ENCODE assay signal across 8 cellular contexts in the genomic region with DNA sequence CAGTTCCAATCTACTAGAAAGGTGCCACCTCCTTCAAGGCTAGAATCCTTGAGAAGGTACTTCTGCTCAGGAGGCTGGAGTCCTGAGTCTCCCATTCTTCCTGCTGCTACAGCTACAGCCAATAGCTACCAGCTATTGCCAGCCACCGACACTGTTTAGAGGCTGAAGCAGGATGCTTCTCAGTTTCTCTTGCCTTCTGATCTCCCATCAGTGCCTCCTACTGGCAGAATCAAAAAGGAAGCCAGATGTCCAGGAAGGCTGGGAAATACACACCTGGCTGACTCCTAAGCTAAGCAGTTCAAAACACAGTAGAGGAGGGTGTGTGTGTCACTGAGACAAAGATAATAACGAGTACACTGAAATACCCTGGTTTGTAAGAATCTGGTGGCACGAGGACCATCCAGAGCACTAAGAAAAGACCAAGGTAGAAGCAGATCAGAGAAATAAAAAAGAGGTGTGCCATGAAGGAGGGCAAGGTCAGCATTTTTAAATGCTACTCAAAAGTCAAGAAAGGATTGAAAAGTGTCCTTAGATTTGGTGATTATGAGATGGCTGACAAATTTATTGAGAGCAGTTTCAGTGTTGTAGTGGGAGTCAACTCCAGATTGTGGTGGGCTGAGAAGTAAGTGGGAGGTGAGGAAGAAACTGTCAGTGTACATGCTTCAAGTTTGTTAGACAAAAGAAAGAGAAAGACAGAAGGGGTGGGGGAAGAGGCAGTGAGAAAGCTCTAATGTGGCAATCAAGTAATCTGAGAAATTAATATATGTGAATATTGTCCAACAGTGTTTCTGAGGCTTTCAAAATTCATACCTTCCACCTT. TPM values are rescaled to one million over a fixed set of nuclear protein-coding genes. Genes with fewer than 3 reads are reported as not detected.
DNase-seq lines count a peak whose midpoint lies in the region; ATAC-seq and TF ChIP-seq lines count a peak whose summit lies in the region.

No MANE protein-coding gene starts in this region.

- CTCF ChIA-PET in Calu3 (lab: Charles Lee) (interaction anchor here (0.6 to 6.8 kb wide), 13 partner anchors 8 to 612 kb away, joined by 3 to 110 read pairs (median 4); a partner anchor contains a TSS), HEK293T (lab: Yijun Ruan, JAX) (interaction anchor here (0.6 to 3.9 kb wide), 13 partner anchors 9 to 321 kb away, joined by 3 to 37 read pairs (median 5); a partner anchor contains a TSS)

- no peak overlapping the region for H3K23ac ChIP-seq in mesendoderm (ENCODE audit: low read length)

- no peaks in the 10 kb centered on the region for H3K9me3 Mint-ChIP-seq in Calu3 (ENCODE audit: low read depth, unreplicated experiment)
- H3K9me3 Mint-ChIP-seq in activated naive CD8-positive, alpha-beta T cell treated with anti-CD3 and anti-CD28 coated beads for 36 hours = no peaks in the 10 kb centered on the region

- no peak overlapping the region for H3K18ac ChIP-seq in mesendoderm (ENCODE audit: low read length)

- no peak overlapping the region for H3K4me2 ChIP-seq in mesendoderm (ENCODE audit: low read length)

- no peak overlapping the region for H3K4ac ChIP-seq in mesendoderm (ENCODE audit: low read depth, low read length)

- no peak overlapping the region for H3K4me3 Mint-ChIP-seq in Calu3 (ENCODE audit: low read depth, unreplicated experiment)
- peak overlapping the region; percentile 4 for H3K4me3 Mint-ChIP-seq in activated naive CD8-positive, alpha-beta T cell treated with anti-CD3 and anti-CD28 coated beads for 36 hours

- no peaks in the 10 kb centered on the region for H3K27me3 Mint-ChIP-seq in Calu3 (ENCODE audit: unreplicated experiment)
- no peaks in the 10 kb centered on the region for H3K27me3 Mint-ChIP-seq in activated naive CD8-positive, alpha-beta T cell treated with anti-CD3 and anti-CD28 coated beads for 36 hours

- intact Hi-C loops in Calu3 (cut with micrococcal nuclease; ENCODE audit: unreplicated experiment) = no loop called here

- no peaks in the 10 kb centered on the region for H3K79me2 ChIP-seq in mesendoderm (ENCODE audit: control insufficient read depth, insufficient read depth, low read length)

- no peaks in the 10 kb centered on the region for H3K27me3 ChIP-seq in mesendoderm (ENCODE audit: insufficient read depth, low read length, poor library complexity)

- ATAC-seq in HG03565 (IDR thresholded peaks at IDR 0.05; ENCODE audit: unreplicated experiment) (no peak), GM19035 (IDR thresholded peaks at IDR 0.05; ENCODE audit: unreplicated experiment) (no peak)

- H4K5ac ChIP-seq in mesendoderm (ENCODE audit: low read length) = no peak overlapping the region

- no peaks in the 10 kb centered on the region for H3K79me1 ChIP-seq in mesendoderm (ENCODE audit: low read length)

- H2BK5ac ChIP-seq in mesendoderm (ENCODE audit: low read length) = no peak overlapping the region

- no TSS peak for BruUV-seq in Calu3 (replicated peaks; lab: Mats Ljungman, UMichigan)

- no peak overlapping the region for H2BK120ac ChIP-seq in mesendoderm (ENCODE audit: low read depth, low read length)

- H3K4me3 ChIP-seq in mesendoderm (ENCODE audit: low read length) = no peak overlapping the region

- H3K9ac ChIP-seq in mesendoderm (ENCODE audit: low read length) = no peak overlapping the region

- peaks cover 43% of the 10 kb centered on the region for H3K4me1 Mint-ChIP-seq in Calu3 (ENCODE audit: low read depth, unreplicated experiment)
- peaks cover 59% of the 10 kb centered on the region for H3K4me1 Mint-ChIP-seq in activated naive CD8-positive, alpha-beta T cell treated with anti-CD3 and anti-CD28 coated beads for 36 hours

- H3K4me1 ChIP-seq in mesendoderm (ENCODE audit: control insufficient read depth, low read depth, low read length) = peaks cover 3% of the 10 kb centered on the region

- peaks cover 16% of the 10 kb centered on the region for H3K36me3 Mint-ChIP-seq in Calu3 (ENCODE audit: insufficient read depth, unreplicated experiment)
- H3K36me3 Mint-ChIP-seq in activated naive CD8-positive, alpha-beta T cell treated with anti-CD3 and anti-CD28 coated beads for 36 hours = peaks cover 5% of the 10 kb centered on the region

- POLR2A ChIA-PET in HEK293T (lab: Yijun Ruan, JAX) = interaction anchor here (0.9 to 11.8 kb wide), 5 partner anchors 14 to 75 kb away, joined by 3 to 208 read pairs (median 7); a partner anchor contains a TSS

- no peaks in the 10 kb centered on the region for H3K36me3 ChIP-seq in mesendoderm (ENCODE audit: control insufficient read depth, insufficient read depth, low read length)

- H3K27ac Mint-ChIP-seq in Calu3 (ENCODE audit: unreplicated experiment) = no peak overlapping the region
- peak overlapping the region; percentile 57 for H3K27ac Mint-ChIP-seq in activated naive CD8-positive, alpha-beta T cell treated with anti-CD3 and anti-CD28 coated beads for 36 hours

- DNase-seq in Calu3 (peak; percentile 51), HEK293T (ENCODE audit: extremely low spot score) (peak; percentile 53), mesendoderm (peak; percentile 88), AG08395 (ENCODE audit: low spot score) (no peak), foreskin melanocyte (no peak)
- no peak for DNase-seq in activated naive CD8-positive, alpha-beta T cell treated with anti-CD3 and anti-CD28 coated beads for 36 hours

- TF ChIP-seq CTCF in Calu3 (IDR thresholded peaks at IDR 0.05; ENCODE audit: unreplicated experiment) = peak; percentile 69

- no peak overlapping the region for H2AK5ac ChIP-seq in mesendoderm (ENCODE audit: low read length)

- H4K8ac ChIP-seq in mesendoderm (ENCODE audit: low read depth, low read length) = no peak overlapping the region

- H3K27ac ChIP-seq in mesendoderm (ENCODE audit: low read depth, low read length) = no peak overlapping the region

- H2BK15ac ChIP-seq in mesendoderm (replicated peaks; ENCODE audit: low read depth) = no peak overlapping the region

- no CpG with 5 or more reads among the region's 3 CpGs for WGBS in mesendoderm (ENCODE audit: extremely low coverage, insufficient coverage, low lambda C conversion rate)

- H3K56ac ChIP-seq in mesendoderm (ENCODE audit: low read length) = no peak overlapping the region

TF ChIP-seq in HEK293T, 16 proteins besides CTCF, POLR2A, EP300 and RAD21:
- TF ChIP-seq BHLHE40 (IDR thresholded peaks at IDR 0.05; ENCODE audit: borderline replicate concordance) (no peak), TARDBP (IDR thresholded peaks at IDR 0.05) (no peak), FOXM1 (IDR thresholded peaks at IDR 0.05; ENCODE audit: borderline replicate concordance) (no peak)

RNA-seq across cellular contexts. Expression of a gene that starts 2.3 kb away (rescaled TPM):
- total RNA-seq in Calu3 (2022) = 98.0 and 104 TPM in 2 replicates
- 10 to 100 TPM; 15.8 to 16.9 TPM for total RNA-seq in activated naive CD8-positive, alpha-beta T cell treated with anti-CD3 and anti-CD28 coated beads for 36 hours
- polyA plus RNA-seq in mesendoderm (2013, experiment 1 of 2) = 10.8 TPM
- polyA plus RNA-seq in mesendoderm (2013, experiment 2 of 2) = 9.8 TPM

RNA-seq across cellular contexts. Expression of a gene that starts 13.2 kb away (rescaled TPM):
- 351 and 356 TPM in 2 replicates for total RNA-seq in Calu3 (2022)
- total RNA-seq in activated naive CD8-positive, alpha-beta T cell treated with anti-CD3 and anti-CD28 coated beads for 36 hours = 100 to 1,000 TPM; 298 to 335 TPM
- polyA plus RNA-seq in mesendoderm (2013, experiment 1 of 2) = 162 TPM
- 162 TPM for polyA plus RNA-seq in mesendoderm (2013, experiment 2 of 2)

RNA-seq across cellular contexts. Expression of a gene that starts 14.4 kb away (rescaled TPM):
- 32.4 and 35.9 TPM in 2 replicates for total RNA-seq in Calu3 (2022)
- 1 to 10 TPM; 4.6 to 6.1 TPM for total RNA-seq in activated naive CD8-positive, alpha-beta T cell treated with anti-CD3 and anti-CD28 coated beads for 36 hours
- 1.4 TPM for polyA plus RNA-seq in mesendoderm (2013, experiment 1 of 2)
- polyA plus RNA-seq in mesendoderm (2013, experiment 2 of 2) = 1.1 TPM

RNA-seq across cellular contexts. Expression of a gene that starts 54.2 kb away (rescaled TPM):
- total RNA-seq in Calu3 (2022) = 1.7 and 4.1 TPM in 2 replicates
- total RNA-seq in activated naive CD8-positive, alpha-beta T cell treated with anti-CD3 and anti-CD28 coated beads for 36 hours = 1 to 10 TPM; 9.8 to 9.9 TPM
- 10.2 TPM for polyA plus RNA-seq in mesendoderm (2013, experiment 1 of 2)
- polyA plus RNA-seq in mesendoderm (2013, experiment 2 of 2) = 9.5 TPM

Comparison
In these comparisons a context has a peak if more than half of its experiments do, and no peak if none do; other contexts are left out.
1. DNase-seq: peak in Calu3 (single experiment), HEK293T (single experiment) and mesendoderm (single experiment); none in activated naive CD8-positive, alpha-beta T cell treated with anti-CD3 and anti-CD28 coated beads for 36 hours (single experiment), AG08395 (single experiment) and foreskin melanocyte (single experiment).